33 cellular contexts compared by ENCODE assay signal in genomic region chrX:11687157-11687556, GRCh38. TPM values are rescaled to one million over a fixed set of nuclear protein-coding genes. Genes with fewer than 3 reads are reported as not detected.
"Had no signal": no experiment of that assay in that cellular context is flagged by ENCODE, and none has a peak within 500 bp of the region (broad histone marks: within the 10 kb centered on the region; RNA-seq: fewer than 3 reads in every experiment).

No MANE protein-coding gene starts in this region.

- H3K27ac ChIP-seq: brain microvascular endothelial cell, Peyer's patch, SJSA1 had no signal

- H3K27me3 ChIP-seq: brain microvascular endothelial cell, MG63, Peyer's patch, SJSA1 had no signal

- H3K4me1 ChIP-seq: Peyer's patch had no signal

- ATAC-seq: activated CD8-positive, alpha-beta T cell treated with anti-CD3 and anti-CD28 coated beads for 36 hours; activated T-cell treated with anti-CD3 and anti-CD28 coated beads, Interleukin-2, amount 50 U/mL, for 72 hours; activated T-helper 17 cell treated with anti-CD3 and anti-CD28 coated beads, Interleukin-2, amount 50 U/mL, for 72 hours; PC-3 had no signal

- DNase-seq: activated CD4-positive, alpha-beta T cell treated with anti-CD3 and anti-CD28 coated beads, Interleukin-2, amount 10 ng/mL, durations not matched to agents 24 days and 14 days; activated CD4-positive, alpha-beta T cell treated with anti-CD3 and anti-CD28 coated beads, Interleukin-2, amount 50 U/mL, for 4 hours; activated CD8-positive, alpha-beta T cell treated with anti-CD3 and anti-CD28 coated beads for 36 hours; activated effector memory CD4-positive, alpha-beta T cell treated with anti-CD3 and anti-CD28 coated beads, Interleukin-2, amount 50 U/mL, for 16 hours; activated naive CD4-positive, alpha-beta T cell; activated naive CD4-positive, alpha-beta T cell treated with anti-CD3 and anti-CD28 coated beads, Interleukin-2, amount 50 U/mL, for 16 hours; activated naive CD8-positive, alpha-beta T cell treated with anti-CD3 and anti-CD28 coated beads for 36 hours; activated T-cell treated with anti-CD3 and anti-CD28 coated beads, Interleukin-2, amount 50 U/mL, for 1 hour; activated T-cell treated with anti-CD3 and anti-CD28 coated beads, Interleukin-2, amount 50 U/mL, for 72 hours; amniotic stem cell; aorta; brain microvascular endothelial cell; Kasumi-1; MG63; NCI-H1048; NCI-H1105 treated with DMSO at 0.1 percent for 48 hours; NCI-H1436; NCI-H1694 treated with DMSO at 0.1 percent for 48 hours; NCI-H2029; NCI-H345; NCI-H524 treated with DMSO at 0.1 percent for 48 hours; NCI-H748 treated with DMSO at 0.1 percent for 48 hours; NK-92 treated with Interleukin-12 subunit alpha and Interleukin-12 subunit beta, amount 100 ng/mL, for 24 hours; PC-3; Peyer's patch; RPMI8226; SHP77 treated with DMSO at 0.1 percent for 48 hours had no signal

- H3K9me3 ChIP-seq: MG63, Peyer's patch, SJSA1 had no signal

- H3K36me3 ChIP-seq: brain microvascular endothelial cell, MG63, Peyer's patch, SJSA1 had no signal

- H3K4me3 ChIP-seq: MG63, Peyer's patch, SJSA1 had no signal

- FAIRE-seq: TTC549 had no signal

RNA-seq across cellular contexts. Expression of gene ARHGAP6, which starts 21.4 kb away (rescaled TPM):
- total RNA-seq: activated CD4-positive, alpha-beta T cell treated with anti-CD3 and anti-CD28 coated beads, Interleukin-2, amount 10 ng/mL, durations not matched to agents 24 days and 14 days; activated CD8-positive, alpha-beta memory T cell treated with anti-CD3 and anti-CD28 coated beads for 36 hours; activated CD8-positive, alpha-beta T cell treated with anti-CD3 and anti-CD28 coated beads for 36 hours; activated naive CD8-positive, alpha-beta T cell treated with anti-CD3 and anti-CD28 coated beads for 36 hours; activated T-cell treated with anti-CD3 and anti-CD28 coated beads, Interleukin-2, amount 50 U/mL, for 72 hours; activated T-helper 17 cell treated with anti-CD3 and anti-CD28 coated beads, Interleukin-2, amount 50 U/mL, for 72 hours; T-helper 1 cell treated with Interleukin-12 subunit alpha and Interleukin-12 subunit beta and Interleukin-4 antibody, amounts not matched to agents 30 ng/mL and 1 ng/mL, for 36 hours; T-helper 2 cell treated with Interferon-gamma antibody and Interleukin-4, amounts not matched to agents 100 ng/mL and 5 ng/mL, for 36 hours had no signal
